Comparison of ENCODE assay signal across 29 cellular contexts in the genomic region with DNA sequence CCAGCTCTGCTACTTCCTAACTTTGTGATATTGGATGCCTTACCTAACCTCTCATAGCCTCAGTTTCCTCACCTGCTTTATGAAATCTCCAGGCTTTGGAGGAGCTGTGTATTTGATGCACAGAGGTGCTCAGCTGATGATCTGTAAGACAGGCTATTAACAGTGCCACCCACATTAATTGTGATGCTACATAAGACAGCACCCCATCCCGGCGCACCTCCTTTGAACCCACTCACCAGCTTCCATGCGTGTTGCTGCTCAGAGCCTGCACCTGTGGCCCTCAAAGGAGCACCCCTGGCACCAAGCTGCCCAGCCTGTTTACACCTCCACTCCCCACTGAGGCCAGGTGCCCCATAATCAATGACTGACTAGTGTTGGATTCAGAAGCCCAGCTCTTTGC.
"Had no signal": no experiment of that assay in that cellular context is flagged by ENCODE, and none has a peak within 500 bp of the region (broad histone marks: within the 10 kb centered on the region; RNA-seq: fewer than 3 reads in every experiment).

No MANE protein-coding gene starts in this region.

- H3K4me1 Mint-ChIP-seq: activated CD4-positive, alpha-beta memory T cell treated with anti-CD3 and anti-CD28 coated beads, Interleukin-2, amount 10 ng/mL, durations not matched to agents 7 days and 5 days; activated CD4-positive, alpha-beta T cell treated with anti-CD3 and anti-CD28 coated beads, Interleukin-2, amount 10 ng/mL, durations not matched to agents 7 days and 5 days; activated naive CD4-positive, alpha-beta T cell treated with anti-CD3 and anti-CD28 coated beads, Interleukin-2, amount 10 ng/mL, durations not matched to agents 7 days and 5 days; activated naive CD8-positive, alpha-beta T cell treated with anti-CD3 and anti-CD28 coated beads for 36 hours; activated naive CD8-positive, alpha-beta T cell treated with anti-CD3 and anti-CD28 coated beads, Interleukin-2, amount 50 U/mL, for 24 hours had no signal

- H3K27me3 ChIP-seq: adrenal gland, body of pancreas, esophagus muscularis mucosa, foreskin keratinocyte, gastrocnemius medialis had no signal

- H3K36me3 ChIP-seq: adrenal gland, esophagus muscularis mucosa, gastrocnemius medialis had no signal

- H3K9me3 Mint-ChIP-seq: activated CD4-positive, alpha-beta memory T cell treated with anti-CD3 and anti-CD28 coated beads, Interleukin-2, amount 10 ng/mL, durations not matched to agents 7 days and 5 days; activated CD4-positive, alpha-beta T cell treated with anti-CD3 and anti-CD28 coated beads, Interleukin-2, amount 10 ng/mL, durations not matched to agents 7 days and 5 days; activated naive CD4-positive, alpha-beta T cell treated with anti-CD3 and anti-CD28 coated beads, Interleukin-2, amount 10 ng/mL, durations not matched to agents 7 days and 5 days; activated naive CD8-positive, alpha-beta T cell treated with anti-CD3 and anti-CD28 coated beads for 36 hours; activated naive CD8-positive, alpha-beta T cell treated with anti-CD3 and anti-CD28 coated beads, Interleukin-2, amount 50 U/mL, for 24 hours; activated T-cell treated with anti-CD3 and anti-CD28 coated beads, Interleukin-2, amount 50 U/mL, for 24 hours; WTC11 had no signal

- H3K27ac ChIP-seq: adrenal gland, body of pancreas, esophagus muscularis mucosa, foreskin keratinocyte, gastrocnemius medialis had no signal

- DNase-seq: activated CD4-positive, alpha-beta memory T cell treated with anti-CD3 and anti-CD28 coated beads, Interleukin-2, amount 10 ng/mL, durations not matched to agents 7 days and 5 days; activated CD4-positive, alpha-beta T cell treated with anti-CD3 and anti-CD28 coated beads for 1 hour; activated CD4-positive, alpha-beta T cell treated with anti-CD3 and anti-CD28 coated beads for 4 hours; activated CD4-positive, alpha-beta T cell treated with anti-CD3 and anti-CD28 coated beads, Interleukin-2, amount 10 ng/mL, durations not matched to agents 7 days and 5 days; activated CD4-positive, alpha-beta T cell treated with anti-CD3 and anti-CD28 coated beads, Interleukin-2, amount 50 U/mL, for 4 hours; activated CD8-positive, alpha-beta memory T cell treated with anti-CD3 and anti-CD28 coated beads, Interleukin-2, amount 50 U/mL, for 48 hours; activated gamma-delta T cell; activated naive CD4-positive, alpha-beta T cell; activated naive CD4-positive, alpha-beta T cell treated with anti-CD3 and anti-CD28 coated beads, Interleukin-2, amount 10 ng/mL, durations not matched to agents 7 days and 5 days; activated naive CD8-positive, alpha-beta T cell treated with anti-CD3 and anti-CD28 coated beads for 36 hours; activated naive CD8-positive, alpha-beta T cell treated with anti-CD3 and anti-CD28 coated beads, Interleukin-2, amount 50 U/mL, for 24 hours; activated T-cell treated with anti-CD3 and anti-CD28 coated beads for 4 hours; activated T-cell treated with anti-CD3 and anti-CD28 coated beads, Interleukin-2, amount 50 U/mL, for 24 hours; activated T-cell treated with anti-CD3 and anti-CD28 coated beads, Interleukin-2, amount 50 U/mL, for 72 hours; adrenal gland; amygdala; aorta; body of pancreas; cortex of kidney; dermis blood vessel endothelial cell; effector CD4-positive, alpha-beta T cell; effector memory CD8-positive, alpha-beta T cell; erythroblast; foreskin keratinocyte; gastrocnemius medialis; T-helper 2 cell had no signal

- ATAC-seq: activated naive CD8-positive, alpha-beta T cell treated with anti-CD3 and anti-CD28 coated beads, Interleukin-2, amount 50 U/mL, for 24 hours; activated T-cell treated with anti-CD3 and anti-CD28 coated beads, Interleukin-2, amount 50 U/mL, for 72 hours; body of pancreas; effector memory CD8-positive, alpha-beta T cell; foreskin keratinocyte; gastrocnemius medialis; WTC11 had no signal

- H3K27ac Mint-ChIP-seq: activated CD4-positive, alpha-beta memory T cell treated with anti-CD3 and anti-CD28 coated beads, Interleukin-2, amount 10 ng/mL, durations not matched to agents 7 days and 5 days; activated CD4-positive, alpha-beta T cell treated with anti-CD3 and anti-CD28 coated beads, Interleukin-2, amount 10 ng/mL, durations not matched to agents 7 days and 5 days; activated naive CD4-positive, alpha-beta T cell treated with anti-CD3 and anti-CD28 coated beads, Interleukin-2, amount 10 ng/mL, durations not matched to agents 7 days and 5 days; activated naive CD8-positive, alpha-beta T cell treated with anti-CD3 and anti-CD28 coated beads for 36 hours; activated naive CD8-positive, alpha-beta T cell treated with anti-CD3 and anti-CD28 coated beads, Interleukin-2, amount 50 U/mL, for 24 hours; activated T-cell treated with anti-CD3 and anti-CD28 coated beads, Interleukin-2, amount 50 U/mL, for 24 hours; activated T-cell treated with anti-CD3 and anti-CD28 coated beads, Interleukin-2, amount 50 U/mL, for 72 hours; effector memory CD8-positive, alpha-beta T cell; WTC11 had no signal

- H3K9me3 ChIP-seq: adrenal gland, body of pancreas, esophagus muscularis mucosa, gastrocnemius medialis had no signal

- H3K4me3 Mint-ChIP-seq: activated CD4-positive, alpha-beta memory T cell treated with anti-CD3 and anti-CD28 coated beads, Interleukin-2, amount 10 ng/mL, durations not matched to agents 7 days and 5 days; activated CD4-positive, alpha-beta T cell treated with anti-CD3 and anti-CD28 coated beads, Interleukin-2, amount 10 ng/mL, durations not matched to agents 7 days and 5 days; activated naive CD4-positive, alpha-beta T cell treated with anti-CD3 and anti-CD28 coated beads, Interleukin-2, amount 10 ng/mL, durations not matched to agents 7 days and 5 days; activated naive CD8-positive, alpha-beta T cell treated with anti-CD3 and anti-CD28 coated beads for 36 hours; activated naive CD8-positive, alpha-beta T cell treated with anti-CD3 and anti-CD28 coated beads, Interleukin-2, amount 50 U/mL, for 24 hours; activated T-cell treated with anti-CD3 and anti-CD28 coated beads, Interleukin-2, amount 50 U/mL, for 24 hours; activated T-cell treated with anti-CD3 and anti-CD28 coated beads, Interleukin-2, amount 50 U/mL, for 72 hours; effector memory CD8-positive, alpha-beta T cell; WTC11 had no signal

- H3K27me3 Mint-ChIP-seq: activated CD4-positive, alpha-beta memory T cell treated with anti-CD3 and anti-CD28 coated beads, Interleukin-2, amount 10 ng/mL, durations not matched to agents 7 days and 5 days; activated CD4-positive, alpha-beta T cell treated with anti-CD3 and anti-CD28 coated beads, Interleukin-2, amount 10 ng/mL, durations not matched to agents 7 days and 5 days; activated naive CD4-positive, alpha-beta T cell treated with anti-CD3 and anti-CD28 coated beads, Interleukin-2, amount 10 ng/mL, durations not matched to agents 7 days and 5 days; activated naive CD8-positive, alpha-beta T cell treated with anti-CD3 and anti-CD28 coated beads for 36 hours; activated naive CD8-positive, alpha-beta T cell treated with anti-CD3 and anti-CD28 coated beads, Interleukin-2, amount 50 U/mL, for 24 hours; activated T-cell treated with anti-CD3 and anti-CD28 coated beads, Interleukin-2, amount 50 U/mL, for 24 hours; effector memory CD8-positive, alpha-beta T cell had no signal

- FAIRE-seq: colon had no signal

- H3K36me3 Mint-ChIP-seq: activated naive CD4-positive, alpha-beta T cell treated with anti-CD3 and anti-CD28 coated beads, Interleukin-2, amount 10 ng/mL, durations not matched to agents 7 days and 5 days; activated naive CD8-positive, alpha-beta T cell treated with anti-CD3 and anti-CD28 coated beads for 36 hours; WTC11 had no signal

- H3K4me3 ChIP-seq: adrenal gland, body of pancreas, esophagus muscularis mucosa, gastrocnemius medialis had no signal
